Comparison of ENCODE assay signal across 22 cellular contexts in the genomic region with DNA sequence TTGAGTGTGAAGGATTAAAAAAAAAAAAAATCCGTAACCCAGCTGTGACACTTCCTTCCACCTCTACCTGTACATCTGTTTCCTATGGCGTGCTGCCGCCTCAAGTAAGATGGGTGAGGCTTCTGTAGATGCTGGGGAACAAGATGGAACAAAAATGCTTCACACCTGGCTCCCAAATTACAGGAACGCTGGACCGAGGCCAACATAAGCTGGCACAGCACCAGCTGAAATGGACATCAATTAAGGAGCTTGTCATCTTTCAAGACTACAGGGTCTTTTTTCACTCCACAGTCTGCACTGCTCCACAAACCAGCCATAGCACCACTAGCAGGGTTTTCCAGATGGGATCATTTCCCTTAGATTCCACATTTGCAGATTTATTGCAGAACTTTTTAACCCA.
"Had no signal": no experiment of that assay in that cellular context is flagged by ENCODE, and none has a peak within 500 bp of the region (broad histone marks: within the 10 kb centered on the region; RNA-seq: fewer than 3 reads in every experiment).

No MANE protein-coding gene starts in this region.

- H3K4me3 Mint-ChIP-seq: activated B cell treated with CpG ODN at 0.5 μM for 24 hours; activated CD4-positive, alpha-beta T cell treated with anti-CD3 and anti-CD28 coated beads, Interleukin-2, amount 10 ng/mL, durations not matched to agents 24 days and 14 days; activated T-helper 1 cell treated with anti-CD3 and anti-CD28 coated beads, Interleukin-12 subunit alpha, Interleukin-12 subunit beta, Interleukin-2, Interleukin-4 antibody, amounts not matched to agents 30 ng/mL and 10 ng/mL and 1 ng/mL, durations not matched to agents 14 hours and 24 hours and 36 hours; effector memory CD8-positive, alpha-beta T cell; natural killer cell treated with Interleukin-12 subunit alpha and Interleukin-12 subunit beta and Interleukin-15 and Interleukin-18, amount 100 ng/mL, for 72 hours had no signal

- H3K27me3 ChIP-seq: foreskin keratinocyte, uterus had no signal

- H3K27me3 Mint-ChIP-seq: activated B cell treated with CpG ODN at 0.5 μM for 24 hours; activated CD4-positive, alpha-beta T cell treated with anti-CD3 and anti-CD28 coated beads, Interleukin-2, amount 10 ng/mL, durations not matched to agents 24 days and 14 days; effector memory CD8-positive, alpha-beta T cell; natural killer cell treated with Interleukin-12 subunit alpha and Interleukin-12 subunit beta and Interleukin-15 and Interleukin-18, amount 100 ng/mL, for 72 hours had no signal

- H3K27ac Mint-ChIP-seq: activated B cell treated with CpG ODN at 0.5 μM for 24 hours; activated CD4-positive, alpha-beta T cell treated with anti-CD3 and anti-CD28 coated beads, Interleukin-2, amount 10 ng/mL, durations not matched to agents 24 days and 14 days; activated T-helper 1 cell treated with anti-CD3 and anti-CD28 coated beads, Interleukin-12 subunit alpha, Interleukin-12 subunit beta, Interleukin-2, Interleukin-4 antibody, amounts not matched to agents 30 ng/mL and 10 ng/mL and 1 ng/mL, durations not matched to agents 14 hours and 24 hours and 36 hours; effector memory CD8-positive, alpha-beta T cell; natural killer cell treated with Interleukin-12 subunit alpha and Interleukin-12 subunit beta and Interleukin-15 and Interleukin-18, amount 100 ng/mL, for 72 hours had no signal

- H3K4me3 ChIP-seq: left ventricle myocardium inferior, thoracic aorta, uterus had no signal

- H3K27ac ChIP-seq: foreskin keratinocyte, left ventricle myocardium inferior, thoracic aorta had no signal

- H3K9me3 ChIP-seq: left ventricle myocardium inferior, thoracic aorta, uterus had no signal

- H3K36me3 ChIP-seq: uterus had no signal

- DNase-seq: activated B cell treated with CpG ODN at 0.5 μM for 24 hours; activated CD4-positive, alpha-beta T cell treated with anti-CD3 and anti-CD28 coated beads, Interleukin-2, amount 10 ng/mL, durations not matched to agents 24 days and 14 days; activated CD8-positive, alpha-beta memory T cell treated with anti-CD3 and anti-CD28 coated beads, Interleukin-2, amount 50 U/mL, for 48 hours; activated naive CD4-positive, alpha-beta T cell; aorta; cerebellar nuclear complex; dermis blood vessel endothelial cell; effector memory CD8-positive, alpha-beta T cell; glutamatergic neuron; hypothalamus; kidney; left ventricle myocardium inferior; nucleus accumbens; posterior cingulate gyrus; retina; stimulated activated CD4-positive, alpha-beta T cell treated with anti-CD3 and anti-CD28 coated beads, Interleukin-12 subunit alpha, Interleukin-12 subunit beta, amount 100 ng/mL, for 4 hours; stimulated activated CD4-positive, alpha-beta T cell treated with anti-CD3 and anti-CD28 coated beads, Interleukin-2, amount 100 ng/mL, for 24 hours; uterus had no signal

- H3K4me1 ChIP-seq: foreskin keratinocyte, uterus had no signal

- H3K9me3 Mint-ChIP-seq: activated B cell treated with CpG ODN at 0.5 μM for 24 hours; activated CD4-positive, alpha-beta T cell treated with anti-CD3 and anti-CD28 coated beads, Interleukin-2, amount 10 ng/mL, durations not matched to agents 24 days and 14 days; activated T-helper 1 cell treated with anti-CD3 and anti-CD28 coated beads, Interleukin-12 subunit alpha, Interleukin-12 subunit beta, Interleukin-2, Interleukin-4 antibody, amounts not matched to agents 30 ng/mL and 10 ng/mL and 1 ng/mL, durations not matched to agents 14 hours and 24 hours and 36 hours; effector memory CD8-positive, alpha-beta T cell; natural killer cell treated with Interleukin-12 subunit alpha and Interleukin-12 subunit beta and Interleukin-15 and Interleukin-18, amount 100 ng/mL, for 72 hours had no signal

- ATAC-seq: effector memory CD8-positive, alpha-beta T cell; natural killer cell treated with Interleukin-12 subunit alpha and Interleukin-12 subunit beta and Interleukin-15 and Interleukin-18, amount 100 ng/mL, for 72 hours had no signal
